Comparison of ENCODE assay signal across 1 cellular context in the genomic region with DNA sequence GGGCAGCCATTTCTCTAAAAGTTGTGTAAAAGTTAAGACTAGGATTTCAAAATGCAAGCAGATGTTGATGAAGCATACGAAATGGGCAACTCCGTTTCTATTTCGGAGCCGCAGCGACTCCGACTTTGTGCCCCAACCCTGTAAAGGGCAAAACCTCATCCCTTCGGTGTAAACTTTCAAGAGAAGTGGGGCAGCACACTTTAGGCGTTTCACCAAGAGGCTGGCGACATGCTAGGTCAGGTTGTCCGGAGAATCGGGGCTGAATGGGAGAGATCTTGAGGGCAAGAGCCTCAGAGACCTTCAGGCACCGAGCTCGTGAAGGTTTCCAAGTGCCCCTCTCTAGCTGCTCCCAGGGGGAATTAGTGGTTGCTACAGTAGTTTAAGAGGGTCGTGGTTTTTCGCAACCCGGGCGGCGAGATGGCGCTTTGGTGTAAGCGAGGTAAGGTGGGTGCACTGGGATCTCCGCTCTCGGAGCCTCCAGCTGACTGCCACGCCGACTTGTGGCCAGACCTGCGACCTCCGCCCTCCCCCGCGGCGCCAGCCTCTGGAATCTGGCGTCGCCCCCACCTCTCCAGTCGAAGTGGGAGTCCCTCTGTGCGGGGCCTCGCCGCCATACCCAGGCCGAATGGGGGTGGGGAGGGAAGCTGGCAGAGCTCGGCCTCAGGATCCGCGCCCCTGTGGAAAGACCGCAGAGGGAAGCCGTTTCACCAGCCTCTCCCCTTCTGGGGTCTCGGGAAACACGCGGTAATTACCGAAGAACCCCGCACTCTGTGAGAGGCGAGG.
A peak's percentile ranks its signal among the peaks of the same experiment; 100 is the strongest.
TF ChIP-seq lines count a peak whose summit lies in the region.

No MANE protein-coding gene starts in this region.

TF ChIP-seq in K562, 482 proteins besides CTCF, POLR2A, EP300 and RAD21 (continues in another document):
- TF ChIP-seq ZNF12 (CRISPR knock-in tag; IDR thresholded peaks at IDR 0.05) (no peak), VEZF1 (CRISPR knock-in tag; IDR thresholded peaks at IDR 0.05) (0 out of 2 replicates have a peak, but pooled peaks have one; percentile 48), CHD4 (IDR thresholded peaks at IDR 0.05; ENCODE audit: insufficient read depth, insufficient replicate concordance, low read depth, low read length, poor library complexity, severe bottlenecking) (no peak), HOMEZ (CRISPR knock-in tag; IDR thresholded peaks at IDR 0.05) (0 out of 2 replicates have a peak, but pooled peaks have one; percentile 5), TBP (optimal IDR thresholded peaks at IDR 0.05; ENCODE audit: low read depth, low read length) (no peak), ZC3H4 (CRISPR knock-in tag; IDR thresholded peaks at IDR 0.05; ENCODE audit: borderline replicate concordance) (peak; percentile 87; the same call in 1 of the 2 replicates), XRCC4 (IDR thresholded peaks at IDR 0.05; ENCODE audit: extremely low read depth, insufficient read depth, insufficient read length) (no peak), NR2F6 (CRISPR knock-in tag; IDR thresholded peaks at IDR 0.05) (no peak), ZBTB43 (CRISPR knock-in tag; IDR thresholded peaks at IDR 0.05) (no peak), EWSR1 (IDR thresholded peaks at IDR 0.05; ENCODE audit: borderline replicate concordance, low read depth, partially characterized antibody) (no peak), SMAD3 (CRISPR knock-in tag; conservative IDR thresholded peaks at IDR 0.05) (0 out of 2 replicates have a peak, but pooled peaks have one; percentile 2), ZNF639 (CRISPR knock-in tag; conservative IDR thresholded peaks at IDR 0.05 in 1 of 2, IDR thresholded peaks at IDR 0.05 in 1 of 2) (0 out of 4 replicates have a peak, but pooled peaks of 1 of the 2 experiments have one; percentile 5), ZC3H11A (IDR thresholded peaks at IDR 0.05; ENCODE audit: low read depth, low read length) (no peak), PTBP1 (IDR thresholded peaks at IDR 0.05; ENCODE audit: low read depth, low read length) (no peak), ZNF316 (IDR thresholded peaks at IDR 0.05) (peak; percentile 36; the same call in 1 of the 2 replicates), PATZ1 (CRISPR knock-in tag; IDR thresholded peaks at IDR 0.05; ENCODE audit: borderline replicate concordance) (0 out of 2 replicates have a peak, but pooled peaks have one; percentile 28), SIN3A (IDR thresholded peaks at IDR 0.05; ENCODE audit: borderline replicate concordance in 2 of 2, control insufficient read depth in 1 of 2, low read depth in 2 of 2, low read length in 2 of 2) (peak in 1 of 2 experiments; percentile 91; a peak in 2 of 4 replicates), BHLHE40 (IDR thresholded peaks at IDR 0.05; ENCODE audit: low read length) (no peak), MYC (IDR thresholded peaks at IDR 0.05; ENCODE audit: low read depth, low read length) (peak; percentile 26; the same call in 1 of the 2 replicates), MYC (CRISPR knock-in tag; IDR thresholded peaks at IDR 0.05; ENCODE audit: borderline replicate concordance, low read depth) (no peak), RBM14 (IDR thresholded peaks at IDR 0.05; ENCODE audit: borderline replicate concordance, insufficient read depth, low read depth, low read length) (0 out of 2 replicates have a peak, but pooled peaks have one; percentile 88), ZBTB17 (CRISPR knock-in tag; IDR thresholded peaks at IDR 0.05) (0 out of 2 replicates have a peak, but pooled peaks have one; percentile 39), KAT7 (CRISPR knock-in tag; IDR thresholded peaks at IDR 0.05; ENCODE audit: borderline replicate concordance) (peak; percentile 88; the same call in 1 of the 2 replicates), RNF2 (IDR thresholded peaks at IDR 0.05) (peak; percentile 47; the same call in 1 of the 2 replicates)
- TF ChIP-seq, protein P1, sequence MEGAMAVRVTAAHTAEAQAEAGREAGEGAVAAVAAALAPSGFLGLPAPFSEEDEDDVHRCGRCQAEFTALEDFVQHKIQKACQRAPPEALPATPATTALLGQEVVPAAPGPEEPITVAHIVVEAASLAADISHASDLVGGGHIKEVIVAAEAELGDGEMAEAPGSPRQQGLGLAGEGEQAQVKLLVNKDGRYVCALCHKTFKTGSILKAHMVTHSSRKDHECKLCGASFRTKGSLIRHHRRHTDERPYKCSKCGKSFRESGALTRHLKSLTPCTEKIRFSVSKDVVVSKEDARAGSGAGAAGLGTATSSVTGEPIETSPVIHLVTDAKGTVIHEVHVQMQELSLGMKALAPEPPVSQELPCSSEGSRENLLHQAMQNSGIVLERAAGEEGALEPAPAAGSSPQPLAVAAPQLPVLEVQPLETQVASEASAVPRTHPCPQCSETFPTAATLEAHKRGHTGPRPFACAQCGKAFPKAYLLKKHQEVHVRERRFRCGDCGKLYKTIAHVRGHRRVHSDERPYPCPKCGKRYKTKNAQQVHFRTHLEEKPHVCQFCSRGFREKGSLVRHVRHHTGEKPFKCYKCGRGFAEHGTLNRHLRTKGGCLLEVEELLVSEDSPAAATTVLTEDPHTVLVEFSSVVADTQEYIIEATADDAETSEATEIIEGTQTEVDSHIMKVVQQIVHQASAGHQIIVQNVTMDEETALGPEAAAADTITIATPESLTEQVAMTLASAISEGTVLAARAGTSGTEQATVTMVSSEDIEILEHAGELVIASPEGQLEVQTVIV (CRISPR knock-in tag; IDR thresholded peaks at IDR 0.05; ENCODE audit: borderline replicate concordance) = no peak
- TF ChIP-seq, protein P2, sequence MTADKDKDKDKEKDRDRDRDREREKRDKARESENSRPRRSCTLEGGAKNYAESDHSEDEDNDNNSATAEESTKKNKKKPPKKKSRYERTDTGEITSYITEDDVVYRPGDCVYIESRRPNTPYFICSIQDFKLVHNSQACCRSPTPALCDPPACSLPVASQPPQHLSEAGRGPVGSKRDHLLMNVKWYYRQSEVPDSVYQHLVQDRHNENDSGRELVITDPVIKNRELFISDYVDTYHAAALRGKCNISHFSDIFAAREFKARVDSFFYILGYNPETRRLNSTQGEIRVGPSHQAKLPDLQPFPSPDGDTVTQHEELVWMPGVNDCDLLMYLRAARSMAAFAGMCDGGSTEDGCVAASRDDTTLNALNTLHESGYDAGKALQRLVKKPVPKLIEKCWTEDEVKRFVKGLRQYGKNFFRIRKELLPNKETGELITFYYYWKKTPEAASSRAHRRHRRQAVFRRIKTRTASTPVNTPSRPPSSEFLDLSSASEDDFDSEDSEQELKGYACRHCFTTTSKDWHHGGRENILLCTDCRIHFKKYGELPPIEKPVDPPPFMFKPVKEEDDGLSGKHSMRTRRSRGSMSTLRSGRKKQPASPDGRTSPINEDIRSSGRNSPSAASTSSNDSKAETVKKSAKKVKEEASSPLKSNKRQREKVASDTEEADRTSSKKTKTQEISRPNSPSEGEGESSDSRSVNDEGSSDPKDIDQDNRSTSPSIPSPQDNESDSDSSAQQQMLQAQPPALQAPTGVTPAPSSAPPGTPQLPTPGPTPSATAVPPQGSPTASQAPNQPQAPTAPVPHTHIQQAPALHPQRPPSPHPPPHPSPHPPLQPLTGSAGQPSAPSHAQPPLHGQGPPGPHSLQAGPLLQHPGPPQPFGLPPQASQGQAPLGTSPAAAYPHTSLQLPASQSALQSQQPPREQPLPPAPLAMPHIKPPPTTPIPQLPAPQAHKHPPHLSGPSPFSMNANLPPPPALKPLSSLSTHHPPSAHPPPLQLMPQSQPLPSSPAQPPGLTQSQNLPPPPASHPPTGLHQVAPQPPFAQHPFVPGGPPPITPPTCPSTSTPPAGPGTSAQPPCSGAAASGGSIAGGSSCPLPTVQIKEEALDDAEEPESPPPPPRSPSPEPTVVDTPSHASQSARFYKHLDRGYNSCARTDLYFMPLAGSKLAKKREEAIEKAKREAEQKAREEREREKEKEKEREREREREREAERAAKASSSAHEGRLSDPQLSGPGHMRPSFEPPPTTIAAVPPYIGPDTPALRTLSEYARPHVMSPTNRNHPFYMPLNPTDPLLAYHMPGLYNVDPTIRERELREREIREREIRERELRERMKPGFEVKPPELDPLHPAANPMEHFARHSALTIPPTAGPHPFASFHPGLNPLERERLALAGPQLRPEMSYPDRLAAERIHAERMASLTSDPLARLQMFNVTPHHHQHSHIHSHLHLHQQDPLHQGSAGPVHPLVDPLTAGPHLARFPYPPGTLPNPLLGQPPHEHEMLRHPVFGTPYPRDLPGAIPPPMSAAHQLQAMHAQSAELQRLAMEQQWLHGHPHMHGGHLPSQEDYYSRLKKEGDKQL (CRISPR knock-in tag; IDR thresholded peaks at IDR 0.05; ENCODE audit: borderline replicate concordance) = 0 out of 2 replicates have a peak, but pooled peaks have one; percentile 24
- TF ChIP-seq, protein P3, sequence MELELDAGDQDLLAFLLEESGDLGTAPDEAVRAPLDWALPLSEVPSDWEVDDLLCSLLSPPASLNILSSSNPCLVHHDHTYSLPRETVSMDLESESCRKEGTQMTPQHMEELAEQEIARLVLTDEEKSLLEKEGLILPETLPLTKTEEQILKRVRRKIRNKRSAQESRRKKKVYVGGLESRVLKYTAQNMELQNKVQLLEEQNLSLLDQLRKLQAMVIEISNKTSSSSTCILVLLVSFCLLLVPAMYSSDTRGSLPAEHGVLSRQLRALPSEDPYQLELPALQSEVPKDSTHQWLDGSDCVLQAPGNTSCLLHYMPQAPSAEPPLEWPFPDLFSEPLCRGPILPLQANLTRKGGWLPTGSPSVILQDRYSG (tag; conservative IDR thresholded peaks at IDR 0.05; ENCODE audit: low read depth) = no peak
- TF ChIP-seq, protein P4, sequence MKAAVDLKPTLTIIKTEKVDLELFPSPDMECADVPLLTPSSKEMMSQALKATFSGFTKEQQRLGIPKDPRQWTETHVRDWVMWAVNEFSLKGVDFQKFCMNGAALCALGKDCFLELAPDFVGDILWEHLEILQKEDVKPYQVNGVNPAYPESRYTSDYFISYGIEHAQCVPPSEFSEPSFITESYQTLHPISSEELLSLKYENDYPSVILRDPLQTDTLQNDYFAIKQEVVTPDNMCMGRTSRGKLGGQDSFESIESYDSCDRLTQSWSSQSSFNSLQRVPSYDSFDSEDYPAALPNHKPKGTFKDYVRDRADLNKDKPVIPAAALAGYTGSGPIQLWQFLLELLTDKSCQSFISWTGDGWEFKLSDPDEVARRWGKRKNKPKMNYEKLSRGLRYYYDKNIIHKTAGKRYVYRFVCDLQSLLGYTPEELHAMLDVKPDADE (conservative IDR thresholded peaks at IDR 0.05; ENCODE audit: control insufficient read depth, low read depth, low read length) = peak; percentile 73
- TF ChIP-seq, protein P5, sequence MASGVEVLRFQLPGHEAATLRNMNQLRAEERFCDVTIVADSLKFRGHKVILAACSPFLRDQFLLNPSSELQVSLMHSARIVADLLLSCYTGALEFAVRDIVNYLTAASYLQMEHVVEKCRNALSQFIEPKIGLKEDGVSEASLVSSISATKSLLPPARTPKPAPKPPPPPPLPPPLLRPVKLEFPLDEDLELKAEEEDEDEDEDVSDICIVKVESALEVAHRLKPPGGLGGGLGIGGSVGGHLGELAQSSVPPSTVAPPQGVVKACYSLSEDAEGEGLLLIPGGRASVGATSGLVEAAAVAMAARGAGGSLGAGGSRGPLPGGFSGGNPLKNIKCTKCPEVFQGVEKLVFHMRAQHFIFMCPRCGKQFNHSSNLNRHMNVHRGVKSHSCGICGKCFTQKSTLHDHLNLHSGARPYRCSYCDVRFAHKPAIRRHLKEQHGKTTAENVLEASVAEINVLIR (CRISPR knock-in tag; IDR thresholded peaks at IDR 0.05) = no peak
